ENCODE assay signal across 6 cellular contexts in the genomic region with DNA sequence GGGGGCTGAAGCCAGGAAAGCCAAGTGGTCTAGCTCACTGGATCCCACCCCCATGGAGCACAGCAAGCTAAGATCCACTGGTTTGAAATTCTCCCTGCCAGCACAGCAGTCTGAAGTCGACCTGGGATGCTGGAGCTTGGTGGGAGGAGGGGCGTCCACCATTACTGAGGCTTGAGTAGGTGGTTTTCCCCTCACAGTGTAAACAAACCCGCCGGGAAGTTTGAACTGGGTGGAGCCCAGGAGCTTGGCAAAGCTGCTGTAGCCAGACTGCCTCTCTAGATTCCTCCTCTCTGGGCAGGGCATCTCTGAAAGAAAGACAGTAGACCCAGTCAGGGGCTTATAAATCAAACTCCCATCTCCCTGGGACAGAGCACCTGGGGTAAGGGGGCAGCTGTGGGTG. TPM values are rescaled to one million over a fixed set of nuclear protein-coding genes. Genes with fewer than 3 reads are reported as not detected.
"Had no signal": no experiment of that assay in that cellular context is flagged by ENCODE, and none has a peak within 500 bp of the region (broad histone marks: within the 10 kb centered on the region; RNA-seq: fewer than 3 reads in every experiment).

No MANE protein-coding gene starts in this region.

RNA-seq across cellular contexts. Expression of gene TMEM174, which starts 34.2 kb away (rescaled TPM):
- total RNA-seq: GM23338, H1, H9, HepG2, HFFc6, HT1080 had no signal
